ENCODE assay signal across 22 cellular contexts in genomic region chr18:62348474-62348873, GRCh38. TPM values are rescaled to one million over a fixed set of nuclear protein-coding genes. Genes with fewer than 3 reads are reported as not detected.
DNase-seq lines count a peak whose midpoint lies in the region; ATAC-seq, FAIRE-seq and TF ChIP-seq lines count a peak whose summit lies in the region.
"Had no signal": no experiment of that assay in that cellular context is flagged by ENCODE, and none has a peak within 500 bp of the region (broad histone marks: within the 10 kb centered on the region; RNA-seq: fewer than 3 reads in every experiment).

No MANE protein-coding gene starts in this region.

- peaks cover 8% of the 10 kb centered on the region for H3F3A ChIP-seq in neural progenitor cell (ENCODE audit: low read depth)

- H3K27ac ChIP-seq in K562 (ENCODE audit: extremely low read depth, low read depth, low read length) = no peak overlapping the region
- no peak overlapping the region for H3K27ac ChIP-seq in neural progenitor cell
- H3K27ac ChIP-seq: BLaER1 had no signal

- FAIRE-seq in D721Med (lab: Jason Lieb, UNC) = peak; percentile 89
- no peak for FAIRE-seq in K562 (lab: Jason Lieb, UNC)
- FAIRE-seq: A204.1, G401.6, GM12891 had no signal

- H3K9me3 ChIP-seq in K562 (replicated peaks; ENCODE audit: control insufficient read depth, insufficient read depth, low read depth, low read length) (no peaks in the 10 kb centered on the region), neural progenitor cell (ENCODE audit: low read depth) (no peaks in the 10 kb centered on the region)
- H3K9me3 ChIP-seq: BE2C, BLaER1, Caco-2 had no signal

- H3K27ac Mint-ChIP-seq in Calu3 (ENCODE audit: unreplicated experiment) (peak overlapping the region; percentile 48), neural progenitor cell (peak overlapping the region; percentile 83)
- H3K27ac Mint-ChIP-seq: CD4-positive, alpha-beta T cell; CD8-positive, alpha-beta T cell had no signal

- no peaks in the 10 kb centered on the region for H3K9me1 ChIP-seq in K562 (ENCODE audit: control insufficient read depth, insufficient read depth, low read length)

- no TSS peak for BruUV-seq in Calu3 (replicated peaks; lab: Mats Ljungman, UMichigan)
- BruUV-seq in K562 (replicated peaks; lab: Mats Ljungman, UMichigan) = no TSS peak

- in situ Hi-C loops in K562 (cut with MboI) = no loop called here

- H3K4me3 ChIP-seq in K562 (no peak overlapping the region), neural progenitor cell (no peak overlapping the region)
- H3K4me3 ChIP-seq: BLaER1 had no signal

- no peaks in the 10 kb centered on the region for H3K4me1 ChIP-seq in K562 (replicated peaks in 1 of 2; ENCODE audit: control insufficient read depth in 2 of 2, insufficient read depth in 2 of 2, low read length in 2 of 2)
- H3K4me1 ChIP-seq in neural progenitor cell = peaks cover 13% of the 10 kb centered on the region
- H3K4me1 ChIP-seq: BE2C, BLaER1, Caco-2 had no signal

- DNase-seq in Calu3 = no peak
- DNase-seq in D721Med (ENCODE audit: insufficient read length, low spot score) = no peak
- no peak for DNase-seq in K562 (ENCODE audit: extremely low read depth in 1 of 4, low spot score in 3 of 4)
- no peak for DNase-seq in neural progenitor cell (ENCODE audit: low spot score)
- DNase-seq in CD1c-positive myeloid dendritic cell (ENCODE audit: extremely low spot score) = no peak
- DNase-seq in NCI-H1048 (lab: John Stamatoyannopoulos, UW) = no peak
- DNase-seq: 8988T; ACHN; BE2C; C1 segment of cervical spinal cord; Caco-2; CD4-positive, alpha-beta T cell; CD8-positive, alpha-beta T cell; DMS79 treated with DMSO at 0.1 percent for 48 hours; GF-D8 had no signal

- CTCF ChIA-PET in Calu3 (lab: Charles Lee) (no interaction called here), K562 (lab: Yijun Ruan, JAX; ENCODE audit: low intra/inter-chr PET ratio) (no interaction called here)

- H4K20me1 ChIP-seq in K562 (replicated peaks; ENCODE audit: control insufficient read depth, insufficient read depth, low read length) (no peaks in the 10 kb centered on the region), neural progenitor cell (ENCODE audit: low read depth) (no peaks in the 10 kb centered on the region)
- H4K20me1 ChIP-seq: BLaER1 had no signal

- H2AFZ ChIP-seq in K562 (ENCODE audit: low read depth, low read length) (no peak overlapping the region), neural progenitor cell (replicated peaks) (no peak overlapping the region)

- H3K27me3 Mint-ChIP-seq in Calu3 (ENCODE audit: unreplicated experiment) = no peaks in the 10 kb centered on the region
- H3K27me3 Mint-ChIP-seq in neural progenitor cell (ENCODE audit: insufficient read depth, low read depth) = peaks cover 7% of the 10 kb centered on the region
- H3K27me3 Mint-ChIP-seq: CD4-positive, alpha-beta T cell had no signal

- no peaks in the 10 kb centered on the region for H3K36me3 ChIP-seq in K562 (ENCODE audit: control insufficient read depth, insufficient read depth, low read length)
- H3K36me3 ChIP-seq in neural progenitor cell = no peaks in the 10 kb centered on the region
- H3K36me3 ChIP-seq: BE2C, BLaER1 had no signal

- intact Hi-C loops in Calu3 (cut with micrococcal nuclease; ENCODE audit: unreplicated experiment) (no loop called here), K562 (cut with micrococcal nuclease) (no loop called here)

- H3K27me3 ChIP-seq in K562 (ENCODE audit: control insufficient read depth in 2 of 2, insufficient read depth in 2 of 2, low read length in 2 of 2) (peaks cover 9 to 33% of the 10 kb centered on the region in 2 experiments; a peak in 4 of 5 replicates), neural progenitor cell (no peaks in the 10 kb centered on the region)
- H3K27me3 ChIP-seq: BE2C, BLaER1 had no signal

- no peak for TF ChIP-seq EP300 in K562 (IDR thresholded peaks at IDR 0.05; ENCODE audit: low read length)

- H3K4me1 Mint-ChIP-seq in Calu3 (ENCODE audit: low read depth, unreplicated experiment) = peaks cover 33% of the 10 kb centered on the region
- H3K4me1 Mint-ChIP-seq in neural progenitor cell = peaks cover 33% of the 10 kb centered on the region

- ATAC-seq in K562 = no peak
- ATAC-seq in GM18873 (IDR thresholded peaks at IDR 0.05; ENCODE audit: low FRiP score, unreplicated experiment) = no peak
- ATAC-seq: CD8-positive, alpha-beta T cell had no signal

- H3K4me3 Mint-ChIP-seq in Calu3 (ENCODE audit: low read depth, unreplicated experiment) (no peak overlapping the region), neural progenitor cell (peak overlapping the region; percentile 3)
- H3K4me3 Mint-ChIP-seq: CD14-positive monocyte; CD4-positive, alpha-beta T cell; CD8-positive, alpha-beta T cell had no signal

- no peaks in the 10 kb centered on the region for H3K79me2 ChIP-seq in K562 (ENCODE audit: control insufficient read depth, insufficient read depth, low read length)
- H3K79me2 ChIP-seq in neural progenitor cell (ENCODE audit: low read depth) = no peaks in the 10 kb centered on the region

- TF ChIP-seq CTCF in Calu3 (IDR thresholded peaks at IDR 0.05; ENCODE audit: unreplicated experiment) = no peak
- TF ChIP-seq CTCF in D721Med (IDR thresholded peaks at IDR 0.05; ENCODE audit: insufficient read depth, missing control alignments) = no peak
- no peak for TF ChIP-seq CTCF in K562 (IDR thresholded peaks at IDR 0.05 in 2 of 3, conservative IDR thresholded peaks at IDR 0.05 in 1 of 3; ENCODE audit: insufficient read depth in 2 of 3, low read depth in 1 of 3, low read length in 3 of 3)
- TF ChIP-seq CTCF in neural progenitor cell (IDR thresholded peaks at IDR 0.05) = no peak

- POLR2A ChIA-PET in K562 (lab: Yijun Ruan, JAX) = no interaction called here

- H3K4me2 ChIP-seq in K562 (ENCODE audit: insufficient read depth, low read length) = no peak overlapping the region
- H3K4me2 ChIP-seq in neural progenitor cell = no peak overlapping the region
- H3K4me2 ChIP-seq: BLaER1 had no signal

- TF ChIP-seq POLR2A in K562 (conservative IDR thresholded peaks at IDR 0.05) = no peak

- H3K36me3 Mint-ChIP-seq in Calu3 (ENCODE audit: insufficient read depth, unreplicated experiment) (peaks cover 50% of the 10 kb centered on the region), neural progenitor cell (no peaks in the 10 kb centered on the region)
- H3K36me3 Mint-ChIP-seq: CD8-positive, alpha-beta T cell had no signal

- H3K9me3 Mint-ChIP-seq in Calu3 (ENCODE audit: low read depth, unreplicated experiment) (no peaks in the 10 kb centered on the region), neural progenitor cell (no peaks in the 10 kb centered on the region)
- H3K9me3 Mint-ChIP-seq: CD14-positive monocyte; CD4-positive, alpha-beta T cell; CD8-positive, alpha-beta T cell had no signal

- TF ChIP-seq RAD21 in K562 (CRISPR knock-in tag; conservative IDR thresholded peaks at IDR 0.05 in 1 of 2, IDR thresholded peaks at IDR 0.05 in 1 of 2) = no peak

- H3K9ac ChIP-seq in K562 (ENCODE audit: insufficient read depth in 1 of 2, low read depth in 2 of 2, low read length in 2 of 2) (no peak overlapping the region), neural progenitor cell (no peak overlapping the region)
- H3K9ac ChIP-seq: BLaER1 had no signal

- WGBS in K562 (ENCODE audit: insufficient coverage, low coverage, missing lambda C conversion rate) = 4% methylated on average over 4 of the region's 4 CpGs

TF ChIP-seq in K562, 482 proteins besides CTCF, POLR2A, EP300 and RAD21:
- TF ChIP-seq FOXA3 (CRISPR knock-in tag; conservative IDR thresholded peaks at IDR 0.05 in 1 of 2, IDR thresholded peaks at IDR 0.05 in 1 of 2) (no peak), XRCC5 (IDR thresholded peaks at IDR 0.05; ENCODE audit: low read depth, low read length) (no peak), CBX2 (IDR thresholded peaks at IDR 0.05; ENCODE audit: insufficient read depth, low read length, poor library complexity, severe bottlenecking) (peak; percentile 75), CBX8 (IDR thresholded peaks at IDR 0.05; ENCODE audit: borderline replicate concordance, extremely low read depth, low read depth, low read length, poor library complexity, severe bottlenecking) (peak; percentile 63)

RNA-seq across cellular contexts. Expression of gene TNFRSF11A, which starts 23.4 kb away (rescaled TPM):
- total RNA-seq in Calu3 (2022) = 94.6 and 126 TPM in 2 replicates
- 0.23 TPM in 1 of 2 replicates, not detected in the other for total RNA-seq in K562 (2011; cell fraction: chromatin; rRNA removed; ENCODE audit: low replicate concordance)
- total RNA-seq in K562 (2011; cell fraction: nucleolus; rRNA removed) = not detected in 2 replicates
- total RNA-seq in K562 (2011; cell fraction: nucleoplasm; rRNA removed) = 0.15 TPM in 1 of 2 replicates, not detected in the other
- not detected in 2 replicates for total RNA-seq in K562 (2014; rRNA removed)
- total RNA-seq in K562 (2014; rRNA removed; fragmentation: Illumina TruSeq; extraction: Trizol) = not detected in 2 replicates
- total RNA-seq in K562 (2015; rRNA removed; fragmentation: Illumina TruSeq; extraction: Trizol) = not detected in 2 replicates
- total RNA-seq in K562 (2021) = 0.04 TPM in 2 replicates
- 0.05 and 0.06 TPM in 2 replicates for polyA plus RNA-seq in K562 (2011; rRNA removed)
- 0.01 and 0.04 TPM in 2 replicates for polyA plus RNA-seq in K562 (2011; cell fraction: cytosol; rRNA removed)
- 0.01 and 0.04 TPM in 2 replicates for polyA plus RNA-seq in K562 (2011; cell fraction: nucleus; rRNA removed)
- polyA plus RNA-seq in K562 (2012) = 0.04 and 0.12 TPM in 2 replicates
- polyA plus RNA-seq in K562 (2014; fragmentation: Illumina TruSeq; extraction: Trizol) = 0.03 TPM in 1 of 2 replicates, not detected in the other
- polyA plus RNA-seq in K562 (2014; fragmentation: Nextera tagmentation; extraction: Ambion mirVana) = not detected
- polyA plus RNA-seq in K562 (2014; rRNA removed) = 0.03 TPM in 1 of 2 replicates, not detected in the other
- 0.06 and 0.11 TPM in 2 replicates for polyA minus RNA-seq in K562 (2011; rRNA and poly(A)+ RNA removed)
- polyA minus RNA-seq in K562 (2011; cell fraction: cytosol; rRNA and poly(A)+ RNA removed) = 0.67 TPM in 1 of 2 replicates, not detected in the other
- polyA minus RNA-seq in K562 (2011; cell fraction: nucleus; rRNA and poly(A)+ RNA removed) = not detected in 2 replicates
- total RNA-seq in neural progenitor cell (ENCODE audit: low replicate concordance) = 0.47 and 1.1 TPM in 2 replicates
- polyA plus RNA-seq: AG04450 had no signal

Comparison
In these comparisons a context has a peak if more than half of its experiments do, and no peak if none do; other contexts are left out.
1. RNA of gene TNFRSF11A, which starts 23.4 kb away (total RNA-seq): 94.6 to 126 TPM in Calu3; 0.47 to 1.1 TPM in neural progenitor cell and 0.04 to 0.23 TPM in K562; every median in the first group is over 10 times any median in the second.